Comparison of ENCODE assay signal across 9 cellular contexts in the genomic region with DNA sequence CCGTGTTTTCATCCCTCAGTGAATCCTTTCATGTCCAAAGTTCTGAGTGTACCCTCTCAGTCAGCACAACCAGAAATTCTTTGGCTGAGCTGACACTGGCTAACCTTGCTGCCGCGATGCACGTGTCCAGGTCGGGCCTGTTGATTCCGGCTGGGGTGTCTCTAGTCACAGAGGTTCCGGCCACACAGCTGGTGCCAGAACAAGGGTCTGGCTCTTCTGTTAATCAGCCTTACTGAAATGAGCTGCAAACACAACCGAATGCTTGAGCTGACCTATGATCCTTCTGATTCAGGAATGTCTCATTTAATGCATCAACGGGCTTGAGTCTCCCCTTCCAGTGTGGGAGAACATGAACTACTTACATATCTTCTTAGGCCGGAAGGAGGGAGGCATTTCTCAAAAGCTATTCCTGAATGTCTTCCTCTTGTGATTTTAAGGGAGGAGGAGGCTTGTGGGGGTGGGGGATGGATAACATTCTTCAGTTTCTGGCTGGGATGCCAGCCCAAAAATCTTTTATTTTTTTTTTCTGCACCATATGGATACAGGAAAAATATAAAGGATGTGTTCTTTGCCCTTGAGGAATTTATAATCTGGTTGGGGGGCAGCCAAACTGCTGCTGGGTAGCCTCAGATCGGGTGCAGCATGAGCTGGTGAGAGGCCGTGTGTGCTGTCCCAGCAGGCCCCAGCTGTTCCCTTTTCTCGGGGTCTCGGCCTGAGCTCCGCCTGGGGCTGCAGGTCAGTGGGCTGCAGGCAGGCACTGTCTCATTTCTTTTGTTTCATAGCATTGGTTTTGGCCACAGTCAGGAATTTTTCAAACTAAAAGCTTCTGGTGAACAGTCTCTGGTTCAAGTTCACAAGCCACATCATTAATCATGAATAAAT.
A peak's percentile ranks its signal among the peaks of the same experiment; 100 is the strongest.
DNase-seq lines count a peak whose midpoint lies in the region; ATAC-seq, FAIRE-seq and TF ChIP-seq lines count a peak whose summit lies in the region.
"Had no signal": no experiment of that assay in that cellular context is flagged by ENCODE, and none has a peak within 500 bp of the region (broad histone marks: within the 10 kb centered on the region; RNA-seq: fewer than 3 reads in every experiment).

No MANE protein-coding gene starts in this region.

- H3K27ac ChIP-seq in neuronal stem cell (replicated peaks; ENCODE audit: low read length): peak overlapping the region; percentile 46

- no peak for TF ChIP-seq CTCF in AG09319 (IDR thresholded peaks at IDR 0.05; ENCODE audit: low read depth, low read length)
- no peak for TF ChIP-seq CTCF in fibroblast of pulmonary artery (IDR thresholded peaks at IDR 0.05; ENCODE audit: low read length, missing control alignments)
- no peak for TF ChIP-seq CTCF in GM20000 (IDR thresholded peaks at IDR 0.05; ENCODE audit: extremely low read depth, missing control alignments)

- WGBS in neuronal stem cell (ENCODE audit: extremely low coverage in 2 of 2, insufficient read length in 2 of 2, insufficient replicate concordance in 1 of 2), 2 donors: no CpG with 5 or more reads among the region's 15 CpGs

- H3K23ac ChIP-seq in neuronal stem cell (ENCODE audit: low read depth, low read length, poor library complexity): no peak overlapping the region

- no peak overlapping the region for H3K9ac ChIP-seq in neuronal stem cell (ENCODE audit: low read depth, low read length, poor library complexity)

- DNase-seq in AG09319 (ENCODE audit: extremely low read depth, low read depth) (peak; percentile 91), RCC 7860 (ENCODE audit: low spot score) (peak; percentile 97), fibroblast of pulmonary artery (ENCODE audit: low read depth) (peak; percentile 97), neuronal stem cell (ENCODE audit: low spot score) (peak; percentile 67), T1000 (lab: John Stamatoyannopoulos, UW) (no peak), GM20000 (ENCODE audit: low spot score) (no peak)
- DNase-seq: activated T-cell treated with anti-CD3 and anti-CD28 coated beads, Interleukin-2, amount 50 U/mL, for 4 hours had no signal

- no peak overlapping the region for H3K14ac ChIP-seq in neuronal stem cell (ENCODE audit: low read length)

- no peak overlapping the region for H2AK5ac ChIP-seq in neuronal stem cell (ENCODE audit: low read depth, low read length)

- H4K91ac ChIP-seq in neuronal stem cell (ENCODE audit: low read depth, low read length, poor library complexity): no peak overlapping the region

- H3K4me2 ChIP-seq in neuronal stem cell (ENCODE audit: insufficient read depth, low read length, poor library complexity, severe bottlenecking): no peak overlapping the region

- peaks cover 0 to 6% of the 10 kb centered on the region in 2 donors for H3K9me3 ChIP-seq in neuronal stem cell (replicated peaks in 1 of 2; ENCODE audit: control insufficient read depth in 2 of 2, insufficient read depth in 1 of 2, low read depth in 1 of 2, low read length in 2 of 2)

- H3K4me1 ChIP-seq in neuronal stem cell (ENCODE audit: control insufficient read depth in 2 of 2, insufficient read depth in 1 of 2, low read depth in 1 of 2, low read length in 2 of 2): peaks cover 16 to 54% of the 10 kb centered on the region in 2 donors

- no peak for ATAC-seq in GM18907 (IDR thresholded peaks at IDR 0.05; ENCODE audit: unreplicated experiment)
- ATAC-seq in HG03432 (IDR thresholded peaks at IDR 0.05; ENCODE audit: unreplicated experiment): no peak
- ATAC-seq: activated T-cell treated with anti-CD3 and anti-CD28 coated beads, Interleukin-2, amount 50 U/mL, for 4 hours had no signal

- no peaks in the 10 kb centered on the region for H3K36me3 ChIP-seq in neuronal stem cell (replicated peaks in 1 of 2; ENCODE audit: control insufficient read depth in 2 of 2, insufficient read depth in 2 of 2, low read length in 2 of 2)

- H2BK120ac ChIP-seq in neuronal stem cell (ENCODE audit: low read depth, low read length): no peak overlapping the region

- peak overlapping the region; percentile 26 for H2AFZ ChIP-seq in neuronal stem cell (ENCODE audit: low read length)

- no peak overlapping the region for H3K4ac ChIP-seq in neuronal stem cell (ENCODE audit: low read length)

- FAIRE-seq in RCC 7860 (lab: Jason Lieb, UNC): peak; percentile 93

- no peaks in the 10 kb centered on the region for H3K27me3 ChIP-seq in neuronal stem cell (ENCODE audit: control insufficient read depth in 3 of 3, insufficient read depth in 3 of 3, low read depth in 1 of 3, low read length in 3 of 3)

- H3K4me3 ChIP-seq in fibroblast of pulmonary artery (replicated peaks; ENCODE audit: low read depth, low read length) (no peak overlapping the region), neuronal stem cell (ENCODE audit: low read length in 2 of 2) (peak overlapping the region in 1 of 2 donors; percentile 3)

- H2BK12ac ChIP-seq in neuronal stem cell (ENCODE audit: low read length): no peak overlapping the region

- H3K79me1 ChIP-seq in neuronal stem cell (ENCODE audit: low read depth, low read length): no peaks in the 10 kb centered on the region

- H2BK5ac ChIP-seq in neuronal stem cell (ENCODE audit: low read length): no peak overlapping the region

- no peak overlapping the region for H4K8ac ChIP-seq in neuronal stem cell (ENCODE audit: low read depth, low read length)

- H3K18ac ChIP-seq in neuronal stem cell (ENCODE audit: low read length): no peak overlapping the region

- H2BK15ac ChIP-seq in neuronal stem cell (ENCODE audit: low read length): no peak overlapping the region

Comparison
In these comparisons a context has a peak if more than half of its experiments do, and no peak if none do; other contexts are left out.
1. DNase-seq: peak in AG09319 (single experiment), RCC 7860 (single experiment), fibroblast of pulmonary artery (single experiment) and neuronal stem cell (single experiment); none in T1000 (single experiment) and GM20000 (single experiment).